Comparison of ENCODE assay signal across 1 cellular context in the genomic region with DNA sequence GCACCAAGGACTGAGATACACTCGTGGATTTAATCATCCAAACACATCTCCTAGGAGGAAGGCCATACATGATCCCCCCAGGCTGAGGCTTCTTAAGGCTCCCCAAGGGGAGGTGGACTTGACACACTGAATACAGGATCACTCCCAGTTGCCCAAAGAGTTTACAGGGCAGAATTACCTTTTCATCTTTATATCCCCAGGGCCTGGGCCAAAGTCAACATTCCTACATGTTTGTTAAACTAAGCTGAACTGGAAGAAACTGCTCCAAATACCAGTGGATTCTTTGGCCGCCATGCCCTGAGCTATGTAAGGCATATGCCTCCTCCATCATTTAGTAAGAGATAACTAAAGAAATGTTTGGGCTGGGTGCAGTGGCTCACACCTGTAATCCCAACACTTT.
TF ChIP-seq lines count a peak whose summit lies in the region.

No MANE protein-coding gene starts in this region.

TF ChIP-seq in K562, 482 proteins besides CTCF, POLR2A, EP300 and RAD21:
- no peak for TF ChIP-seq ZBTB7A (IDR thresholded peaks at IDR 0.05; ENCODE audit: borderline replicate concordance, control insufficient read depth, low read depth, low read length)
- TF ChIP-seq MCM5 (IDR thresholded peaks at IDR 0.05; ENCODE audit: low read depth): no peak
- TF ChIP-seq ZFX (CRISPR knock-in tag; IDR thresholded peaks at IDR 0.05): no peak
- no peak for TF ChIP-seq PBX2 (CRISPR knock-in tag; IDR thresholded peaks at IDR 0.05; ENCODE audit: low read depth)
- no peak for TF ChIP-seq PBX2 (tag; conservative IDR thresholded peaks at IDR 0.05; ENCODE audit: low read depth)
- TF ChIP-seq XRCC5 (IDR thresholded peaks at IDR 0.05; ENCODE audit: low read depth, low read length): no peak
- TF ChIP-seq CC2D1A (IDR thresholded peaks at IDR 0.05): no peak
- no peak for TF ChIP-seq BRF2 (IDR thresholded peaks at IDR 0.05; ENCODE audit: borderline replicate concordance, insufficient read depth, insufficient read length)
- no peak for TF ChIP-seq ZNF311 (CRISPR knock-in tag; IDR thresholded peaks at IDR 0.05)
- no peak for TF ChIP-seq RBM15 (IDR thresholded peaks at IDR 0.05; ENCODE audit: insufficient read depth, low read length)
- TF ChIP-seq, protein P1, sequence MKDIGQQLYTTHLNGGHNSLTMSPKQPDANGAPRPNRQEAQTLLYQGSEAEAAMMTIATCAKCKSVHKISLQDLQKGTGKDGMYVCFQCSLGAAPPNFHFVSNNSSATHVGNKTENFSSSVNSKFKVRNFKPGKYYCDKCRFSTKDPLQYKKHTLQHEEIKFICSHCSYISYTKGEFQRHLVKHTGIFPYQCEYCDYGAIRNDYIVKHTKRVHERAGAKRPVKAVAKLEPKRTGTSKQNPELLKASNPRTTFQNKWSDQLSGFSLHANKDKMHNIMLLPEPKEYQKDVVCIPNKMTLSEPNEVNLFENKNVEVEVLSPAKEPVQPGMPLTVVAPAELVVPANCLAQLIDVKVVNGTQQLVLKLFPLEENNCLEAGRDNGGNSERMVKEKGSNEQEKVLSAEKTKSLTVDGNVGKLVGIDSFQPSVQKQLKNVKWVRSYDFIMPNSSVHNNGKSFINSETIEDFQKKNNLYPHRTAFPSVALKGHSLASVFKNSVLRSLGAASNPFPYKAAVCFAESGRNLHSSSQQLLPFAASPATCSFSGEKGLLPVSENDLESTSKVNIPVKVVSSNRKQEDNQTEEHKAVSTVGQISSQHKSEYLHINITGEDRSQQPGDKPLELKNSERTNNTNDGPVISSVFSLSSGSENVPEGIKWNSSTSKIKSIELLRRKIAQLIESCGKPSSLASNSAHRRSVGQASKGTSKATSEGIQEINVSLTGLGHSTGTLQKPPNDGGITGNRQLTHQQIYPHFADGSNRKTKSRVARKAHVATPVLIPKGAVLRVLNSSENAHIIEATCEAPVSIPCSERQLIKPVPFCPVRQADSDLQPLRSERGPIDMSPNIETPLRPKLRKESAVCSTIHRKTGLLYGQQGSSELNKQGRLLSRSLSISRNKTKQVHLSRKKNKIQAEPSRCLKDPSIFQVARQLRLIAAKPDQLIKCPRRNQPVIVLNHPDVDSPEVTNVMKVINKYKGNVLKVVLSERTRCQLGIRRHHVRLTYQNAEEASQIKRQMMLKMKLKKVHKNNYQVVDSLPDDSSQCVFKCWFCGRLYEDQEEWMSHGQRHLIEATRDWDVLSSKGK (CRISPR knock-in tag; IDR thresholded peaks at IDR 0.05): no peak
- no peak for TF ChIP-seq ILF3 (IDR thresholded peaks at IDR 0.05; ENCODE audit: borderline replicate concordance)
- TF ChIP-seq HMGN3 (IDR thresholded peaks at IDR 0.05; ENCODE audit: borderline replicate concordance, extremely low read depth, insufficient read length, low read depth, low read length): no peak
- no peak for TF ChIP-seq SIRT6 (IDR thresholded peaks at IDR 0.05; ENCODE audit: low read depth, low read length)
- no peak for TF ChIP-seq SAFB2 (IDR thresholded peaks at IDR 0.05; ENCODE audit: borderline replicate concordance, low read depth, low read length, severe bottlenecking)
- no peak for TF ChIP-seq ZNF740 (CRISPR knock-in tag; IDR thresholded peaks at IDR 0.05)
- no peak for TF ChIP-seq ZNF740 (tag; IDR thresholded peaks at IDR 0.05)
- TF ChIP-seq, protein P2, sequence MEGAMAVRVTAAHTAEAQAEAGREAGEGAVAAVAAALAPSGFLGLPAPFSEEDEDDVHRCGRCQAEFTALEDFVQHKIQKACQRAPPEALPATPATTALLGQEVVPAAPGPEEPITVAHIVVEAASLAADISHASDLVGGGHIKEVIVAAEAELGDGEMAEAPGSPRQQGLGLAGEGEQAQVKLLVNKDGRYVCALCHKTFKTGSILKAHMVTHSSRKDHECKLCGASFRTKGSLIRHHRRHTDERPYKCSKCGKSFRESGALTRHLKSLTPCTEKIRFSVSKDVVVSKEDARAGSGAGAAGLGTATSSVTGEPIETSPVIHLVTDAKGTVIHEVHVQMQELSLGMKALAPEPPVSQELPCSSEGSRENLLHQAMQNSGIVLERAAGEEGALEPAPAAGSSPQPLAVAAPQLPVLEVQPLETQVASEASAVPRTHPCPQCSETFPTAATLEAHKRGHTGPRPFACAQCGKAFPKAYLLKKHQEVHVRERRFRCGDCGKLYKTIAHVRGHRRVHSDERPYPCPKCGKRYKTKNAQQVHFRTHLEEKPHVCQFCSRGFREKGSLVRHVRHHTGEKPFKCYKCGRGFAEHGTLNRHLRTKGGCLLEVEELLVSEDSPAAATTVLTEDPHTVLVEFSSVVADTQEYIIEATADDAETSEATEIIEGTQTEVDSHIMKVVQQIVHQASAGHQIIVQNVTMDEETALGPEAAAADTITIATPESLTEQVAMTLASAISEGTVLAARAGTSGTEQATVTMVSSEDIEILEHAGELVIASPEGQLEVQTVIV (CRISPR knock-in tag; IDR thresholded peaks at IDR 0.05; ENCODE audit: borderline replicate concordance): no peak
- TF ChIP-seq ZNF57 (CRISPR knock-in tag; IDR thresholded peaks at IDR 0.05): no peak
- no peak for TF ChIP-seq ZNF232 (CRISPR knock-in tag; IDR thresholded peaks at IDR 0.05)
- TF ChIP-seq ELF2 (CRISPR knock-in tag; IDR thresholded peaks at IDR 0.05): no peak
TF ChIP-seq in K562: peak in this region for 0.
